In genomic region chr14:49896956-49897355, GRCh38 we compare ENCODE assay signal across 8 cellular contexts. TPM values are rescaled to one million over a fixed set of nuclear protein-coding genes. Genes with fewer than 3 reads are reported as not detected.
A peak's percentile ranks its signal among the peaks of the same experiment; 100 is the strongest.
DNase-seq lines count a peak whose midpoint lies in the region; ATAC-seq and TF ChIP-seq lines count a peak whose summit lies in the region.

No MANE protein-coding gene starts in this region.

- H3K27me3 Mint-ChIP-seq in activated CD4-positive, alpha-beta T cell treated with anti-CD3 and anti-CD28 coated beads, Interleukin-2, amount 10 ng/mL, durations not matched to agents 24 days and 14 days = no peaks in the 10 kb centered on the region
- H3K27me3 Mint-ChIP-seq in stimulated activated naive CD8-positive, alpha-beta T cell treated with anti-CD3 and anti-CD28 coated beads, Interleukin-15, amount 100 ng/mL, for 72 hours = no peaks in the 10 kb centered on the region

- no peak for ATAC-seq in stimulated activated naive CD8-positive, alpha-beta T cell treated with anti-CD3 and anti-CD28 coated beads, Interleukin-15, amount 100 ng/mL, for 72 hours
- ATAC-seq in HG03460 (IDR thresholded peaks at IDR 0.05; ENCODE audit: unreplicated experiment) = no peak

- H3K27ac Mint-ChIP-seq in activated CD4-positive, alpha-beta T cell treated with anti-CD3 and anti-CD28 coated beads, Interleukin-2, amount 10 ng/mL, durations not matched to agents 24 days and 14 days = peak overlapping the region; percentile 100
- H3K27ac Mint-ChIP-seq in stimulated activated naive CD8-positive, alpha-beta T cell treated with anti-CD3 and anti-CD28 coated beads, Interleukin-15, amount 100 ng/mL, for 72 hours = peak overlapping the region; percentile 99

- TF ChIP-seq CTCF in WI38 (IDR thresholded peaks at IDR 0.05; ENCODE audit: low read depth, low read length) (no peak), foreskin fibroblast (IDR thresholded peaks at IDR 0.05; ENCODE audit: low read depth, low read length) (no peak)

- intact Hi-C loops in activated CD4-positive, alpha-beta T cell treated with anti-CD3 and anti-CD28 coated beads, Interleukin-2, amount 10 ng/mL, durations not matched to agents 24 days and 14 days (cut with micrococcal nuclease) = loop anchor here (5.0 kb wide), 1 partner anchor 1970 kb away; no protein-coding TSS in a partner anchor

- no peaks in the 10 kb centered on the region for H3K9me3 Mint-ChIP-seq in activated CD4-positive, alpha-beta T cell treated with anti-CD3 and anti-CD28 coated beads, Interleukin-2, amount 10 ng/mL, durations not matched to agents 24 days and 14 days
- H3K9me3 Mint-ChIP-seq in stimulated activated naive CD8-positive, alpha-beta T cell treated with anti-CD3 and anti-CD28 coated beads, Interleukin-15, amount 100 ng/mL, for 72 hours = no peaks in the 10 kb centered on the region

- peak overlapping the region; percentile 96 for H3K4me3 Mint-ChIP-seq in activated CD4-positive, alpha-beta T cell treated with anti-CD3 and anti-CD28 coated beads, Interleukin-2, amount 10 ng/mL, durations not matched to agents 24 days and 14 days
- H3K4me3 Mint-ChIP-seq in stimulated activated naive CD8-positive, alpha-beta T cell treated with anti-CD3 and anti-CD28 coated beads, Interleukin-15, amount 100 ng/mL, for 72 hours = peak overlapping the region; percentile 91 to 98

- H3K36me3 Mint-ChIP-seq in activated CD4-positive, alpha-beta T cell treated with anti-CD3 and anti-CD28 coated beads, Interleukin-2, amount 10 ng/mL, durations not matched to agents 24 days and 14 days (ENCODE audit: low read depth) = peaks cover 55% of the 10 kb centered on the region

- peaks cover 28% of the 10 kb centered on the region for H3K4me1 Mint-ChIP-seq in activated CD4-positive, alpha-beta T cell treated with anti-CD3 and anti-CD28 coated beads, Interleukin-2, amount 10 ng/mL, durations not matched to agents 24 days and 14 days
- H3K4me1 Mint-ChIP-seq in stimulated activated naive CD8-positive, alpha-beta T cell treated with anti-CD3 and anti-CD28 coated beads, Interleukin-15, amount 100 ng/mL, for 72 hours = peaks cover 30% of the 10 kb centered on the region

- peak overlapping the region; percentile 32 for H3K4me3 ChIP-seq in WI38 (ENCODE audit: low read depth, low read length)
- peak overlapping the region; percentile 42 to 95 for H3K4me3 ChIP-seq in foreskin fibroblast (ENCODE audit: low read depth in 1 of 2, low read length in 2 of 2)

- no peak for DNase-seq in activated CD4-positive, alpha-beta T cell treated with anti-CD3 and anti-CD28 coated beads, Interleukin-2, amount 10 ng/mL, durations not matched to agents 24 days and 14 days
- no peak for DNase-seq in activated CD4-positive, alpha-beta T cell treated with anti-CD3 and anti-CD28 coated beads for 1 hour
- DNase-seq in foreskin fibroblast (peak in 1 of 2 donors; percentile 32), NCI-H2227 treated with DMSO at 0.1 percent for 48 hours (lab: John Stamatoyannopoulos, UW) (no peak)
- no peak for DNase-seq in stimulated activated naive CD8-positive, alpha-beta T cell treated with anti-CD3 and anti-CD28 coated beads, Interleukin-15, amount 100 ng/mL, for 72 hours
- no peak for DNase-seq in stimulated activated CD4-positive, alpha-beta T cell treated with anti-CD3 and anti-CD28 coated beads, Interleukin-2, amount 100 ng/mL, for 48 hours

RNA-seq across cellular contexts. Expression of gene ARF6, which starts 4.1 kb away (rescaled TPM):
- 154 and 160 TPM in 2 replicates for total RNA-seq in activated CD4-positive, alpha-beta T cell treated with anti-CD3 and anti-CD28 coated beads, Interleukin-2, amount 10 ng/mL, durations not matched to agents 24 days and 14 days

RNA-seq across cellular contexts. Expression of gene NEMF, which starts 44.4 kb away (rescaled TPM):
- 65.8 and 75.4 TPM in 2 replicates for total RNA-seq in activated CD4-positive, alpha-beta T cell treated with anti-CD3 and anti-CD28 coated beads, Interleukin-2, amount 10 ng/mL, durations not matched to agents 24 days and 14 days
